ENCODE assay signal across 8 cellular contexts in the genomic region with DNA sequence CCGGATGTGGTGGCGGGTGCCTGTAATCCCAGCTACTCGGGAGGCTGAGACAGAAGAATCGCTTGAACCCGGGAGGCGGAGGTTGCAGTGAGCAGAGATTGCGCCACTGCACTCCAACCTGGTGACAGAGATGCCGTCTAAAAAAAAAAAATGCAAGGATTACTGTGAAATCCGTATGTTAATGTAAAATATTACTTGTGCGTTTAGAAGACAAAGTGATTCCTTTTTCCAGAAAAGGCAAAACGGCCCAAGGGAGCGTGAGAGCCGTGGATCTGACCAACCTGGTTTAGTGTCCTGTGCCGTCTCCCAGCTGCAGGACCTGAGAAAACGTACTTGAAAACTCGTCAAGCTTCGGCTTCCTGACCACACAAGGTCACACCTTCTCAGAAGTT. TPM values are rescaled to one million over a fixed set of nuclear protein-coding genes. Genes with fewer than 3 reads are reported as not detected.
DNase-seq lines count a peak whose midpoint lies in the region; ATAC-seq, FAIRE-seq and TF ChIP-seq lines count a peak whose summit lies in the region.

No MANE protein-coding gene starts in this region.

- H3K4me1 ChIP-seq in DOHH2 (ENCODE audit: control insufficient read depth, low read length) = peaks cover 35% of the 10 kb centered on the region
- peaks cover 13% of the 10 kb centered on the region for H3K4me1 ChIP-seq in RWPE2 (ENCODE audit: insufficient read depth, poor library complexity, severe bottlenecking)
- H3K4me1 ChIP-seq in esophagus (ENCODE audit: control insufficient read depth in 2 of 2, insufficient read depth in 2 of 2, low read length in 1 of 2) = peaks cover 0 to 7% of the 10 kb centered on the region in 2 donors
- no peaks in the 10 kb centered on the region for H3K4me1 ChIP-seq in parathyroid adenoma

- H3K36me3 ChIP-seq in DOHH2 (ENCODE audit: control insufficient read depth, low read length) (peaks cover 15% of the 10 kb centered on the region), RWPE2 (ENCODE audit: low read depth) (peaks cover 8% of the 10 kb centered on the region), esophagus (ENCODE audit: control insufficient read depth in 2 of 2, insufficient read depth in 2 of 2, low read length in 1 of 2) (no peaks in the 10 kb centered on the region), parathyroid adenoma (ENCODE audit: control insufficient read depth, insufficient read depth, low read length) (no peaks in the 10 kb centered on the region)

- H3K9me2 ChIP-seq in DOHH2 (replicated peaks; ENCODE audit: control insufficient read depth, low read length) = no peaks in the 10 kb centered on the region

- no peak for FAIRE-seq in GM12892 (lab: Jason Lieb, UNC)

- no peak for TF ChIP-seq CTCF in DOHH2 (IDR thresholded peaks at IDR 0.05; ENCODE audit: low read depth, low read length, poor library complexity, severe bottlenecking)
- TF ChIP-seq CTCF in RWPE2 (IDR thresholded peaks at IDR 0.05; ENCODE audit: poor library complexity, severe bottlenecking) = no peak
- no peak for TF ChIP-seq CTCF in parathyroid adenoma (IDR thresholded peaks at IDR 0.05)

- H3K4me3 ChIP-seq in DOHH2 (ENCODE audit: low read length) (peak overlapping the region; percentile 96), RWPE2 (ENCODE audit: severe bottlenecking) (peak overlapping the region; percentile 77), esophagus (ENCODE audit: low read depth in 1 of 2, low read length in 2 of 2) (peak overlapping the region; percentile 71 to 82), parathyroid adenoma (ENCODE audit: low read depth, low read length) (peak overlapping the region; percentile 50)

- H3K9ac ChIP-seq in parathyroid adenoma = no peak overlapping the region

- 41 to 48% methylated on average over 17 of the region's 17 CpGs for WGBS in esophagus, 2 donors

- H2AFZ ChIP-seq in parathyroid adenoma = peak overlapping the region; percentile 77

- no peaks in the 10 kb centered on the region for H3K27me3 ChIP-seq in DOHH2 (ENCODE audit: control insufficient read depth, low read length)
- H3K27me3 ChIP-seq in RWPE2 (ENCODE audit: insufficient read depth, poor library complexity, severe bottlenecking) = no peaks in the 10 kb centered on the region
- H3K27me3 ChIP-seq in esophagus (ENCODE audit: control insufficient read depth in 1 of 2, insufficient read depth in 2 of 2, low read length in 2 of 2) = no peaks in the 10 kb centered on the region
- no peaks in the 10 kb centered on the region for H3K27me3 ChIP-seq in parathyroid adenoma (ENCODE audit: control insufficient read depth, insufficient read depth, low read length)

- ATAC-seq in RWPE2 (ENCODE audit: low read depth) (no peak), HG03565 (IDR thresholded peaks at IDR 0.05; ENCODE audit: unreplicated experiment) (no peak)

- H4K20me1 ChIP-seq in DOHH2 (ENCODE audit: control insufficient read depth, insufficient read depth, low read depth, low read length) = no peaks in the 10 kb centered on the region

- H3K27ac ChIP-seq in DOHH2 (ENCODE audit: low read depth, low read length) (peak overlapping the region; percentile 56), RWPE2 (ENCODE audit: poor library complexity, severe bottlenecking) (peak overlapping the region; percentile 76), esophagus (ENCODE audit: low read depth in 2 of 2, low read length in 1 of 2) (peak overlapping the region; percentile 95 to 96), parathyroid adenoma (peak overlapping the region; percentile 79)

- TF ChIP-seq POLR2A in GM12892 (IDR thresholded peaks at IDR 0.05; ENCODE audit: low read depth, low read length) = no peak

- peak overlapping the region; percentile 94 for H3K4me2 ChIP-seq in DOHH2 (ENCODE audit: low read length)
- peak overlapping the region; percentile 59 for H3K4me2 ChIP-seq in parathyroid adenoma (ENCODE audit: low read length)

- H3K79me2 ChIP-seq in DOHH2 (ENCODE audit: control insufficient read depth, low read length) = peaks cover 68% of the 10 kb centered on the region
- H3K79me2 ChIP-seq in parathyroid adenoma = peaks cover 11% of the 10 kb centered on the region

- H3F3A ChIP-seq in DOHH2 (ENCODE audit: control insufficient read depth, insufficient read depth) = 0 out of 2 replicates have a peak, but pooled peaks cover 3% of the 10 kb centered on the region

- DNase-seq in RWPE2 (ENCODE audit: low spot score) (no peak), pons (ENCODE audit: low spot score) (no peak), GM12892 (ENCODE audit: insufficient read length) (no peak), nucleus accumbens (lab: John Stamatoyannopoulos, UW) (no peak)

- H3K9me3 ChIP-seq in DOHH2 (ENCODE audit: control insufficient read depth, insufficient read depth, low read length) = no peaks in the 10 kb centered on the region
- no peaks in the 10 kb centered on the region for H3K9me3 ChIP-seq in RWPE2 (ENCODE audit: severe bottlenecking)
- no peaks in the 10 kb centered on the region for H3K9me3 ChIP-seq in esophagus (ENCODE audit: control insufficient read depth in 2 of 2, insufficient read depth in 1 of 2, low read depth in 1 of 2, low read length in 1 of 2)
- H3K9me3 ChIP-seq in parathyroid adenoma (ENCODE audit: control insufficient read depth, low read length) = no peaks in the 10 kb centered on the region

RNA-seq across cellular contexts. Expression of a gene that starts 0.9 kb away (rescaled TPM):
- polyA plus RNA-seq in esophagus = 10 to 100 TPM; 15.2 to 26.4 TPM
- polyA plus RNA-seq in GM12892 (2012; ENCODE audit: missing spikeins) = 36.2 TPM

RNA-seq across cellular contexts. Expression of a gene that starts 37.0 kb away (rescaled TPM):
- polyA plus RNA-seq in esophagus = under 1 TPM; 0.19 to 0.33 TPM
- polyA plus RNA-seq in GM12892 (2012; ENCODE audit: missing spikeins) = not detected
